17 cellular contexts compared by ENCODE assay signal in the genomic region with DNA sequence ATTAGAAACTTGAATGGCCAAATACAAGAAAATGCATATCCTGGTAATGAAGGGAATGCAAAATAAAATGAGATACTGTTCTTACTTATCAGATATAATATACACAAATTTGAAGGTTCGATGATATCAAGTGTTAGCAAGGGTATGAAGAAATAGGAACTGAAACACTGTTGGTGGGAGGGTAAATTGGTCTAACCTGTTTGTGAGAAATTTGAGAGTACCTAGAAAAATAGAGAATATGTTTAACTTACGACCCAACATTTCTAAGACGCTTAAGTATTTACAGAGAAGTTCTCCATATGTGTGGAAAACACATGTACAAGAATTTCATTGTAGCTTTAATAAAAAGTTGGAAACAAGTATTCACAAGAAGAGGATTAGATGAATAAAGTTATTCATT. TPM values are rescaled to one million over a fixed set of nuclear protein-coding genes. Genes with fewer than 3 reads are reported as not detected.
DNase-seq lines count a peak whose midpoint lies in the region; ATAC-seq and TF ChIP-seq lines count a peak whose summit lies in the region.
"Had no signal": no experiment of that assay in that cellular context is flagged by ENCODE, and none has a peak within 500 bp of the region (broad histone marks: within the 10 kb centered on the region; RNA-seq: fewer than 3 reads in every experiment).

No MANE protein-coding gene starts in this region.

- no peaks in the 10 kb centered on the region for H3K9me3 ChIP-seq in OCI-LY7 (ENCODE audit: low read length)
- no peaks in the 10 kb centered on the region for H3K9me3 ChIP-seq in right atrium auricular region

- H3K27ac ChIP-seq in OCI-LY7 (ENCODE audit: low read depth, low read length, poor library complexity, severe bottlenecking), result no peak overlapping the region
- no peak overlapping the region for H3K27ac ChIP-seq in foreskin keratinocyte
- H3K27ac ChIP-seq in right atrium auricular region, result no peak overlapping the region
- H3K27ac ChIP-seq in substantia nigra (ENCODE audit: low read depth, low read length, poor library complexity, severe bottlenecking), result no peak overlapping the region
- H3K27ac ChIP-seq: skin epidermis had no signal

- H3K27ac Mint-ChIP-seq in activated CD8-positive, alpha-beta memory T cell treated with anti-CD3 and anti-CD28 coated beads, Interleukin-2, amount 10 ng/mL, durations not matched to agents 7 days and 5 days, result no peak overlapping the region
- H3K27ac Mint-ChIP-seq: CD8-positive, alpha-beta T cell; stimulated activated effector memory CD8-positive, alpha-beta T cell treated with anti-CD3 and anti-CD28 coated beads, Interleukin-12 subunit alpha, Interleukin-12 subunit beta, amount 100 ng/mL, for 72 hours had no signal

- H3K9me3 Mint-ChIP-seq in activated CD8-positive, alpha-beta memory T cell treated with anti-CD3 and anti-CD28 coated beads, Interleukin-2, amount 10 ng/mL, durations not matched to agents 7 days and 5 days (ENCODE audit: low read depth), result no peaks in the 10 kb centered on the region
- H3K9me3 Mint-ChIP-seq: stimulated activated effector memory CD8-positive, alpha-beta T cell treated with anti-CD3 and anti-CD28 coated beads, Interleukin-12 subunit alpha, Interleukin-12 subunit beta, amount 100 ng/mL, for 72 hours had no signal

- H3K4me1 ChIP-seq in OCI-LY7 (ENCODE audit: insufficient read depth, low read length, poor library complexity, severe bottlenecking) (peaks cover 21% of the 10 kb centered on the region), foreskin keratinocyte (no peaks in the 10 kb centered on the region), right atrium auricular region (no peaks in the 10 kb centered on the region)

- peak; percentile 12 for DNase-seq in GM10248 (ENCODE audit: extremely low spot score)
- peak; percentile 9 for DNase-seq in OCI-LY7 (ENCODE audit: low spot score)
- DNase-seq in foreskin keratinocyte, result no peak
- DNase-seq in right atrium auricular region (ENCODE audit: low spot score), result no peak
- no peak for DNase-seq in substantia nigra (lab: John Stamatoyannopoulos, UW)
- DNase-seq in activated CD8-positive, alpha-beta memory T cell treated with anti-CD3 and anti-CD28 coated beads, Interleukin-2, amount 10 ng/mL, durations not matched to agents 7 days and 5 days, result no peak
- DNase-seq: activated CD4-positive, CD25-positive, alpha-beta regulatory T cell; activated gamma-delta T cell treated with Interleukin-2 at 50 U/mL for 16 hours; CD8-positive, alpha-beta T cell; foreskin fibroblast; NCI-H2171 treated with DMSO at 0.1 percent for 48 hours; posterior cingulate gyrus; SHP77 treated with DMSO at 0.1 percent for 48 hours had no signal

- H3K4me2 ChIP-seq in OCI-LY7 (ENCODE audit: low read length), result peak overlapping the region; percentile 45

- H3K27me3 Mint-ChIP-seq in activated CD8-positive, alpha-beta memory T cell treated with anti-CD3 and anti-CD28 coated beads, Interleukin-2, amount 10 ng/mL, durations not matched to agents 7 days and 5 days, result no peaks in the 10 kb centered on the region

- ATAC-seq in GM21390 (IDR thresholded peaks at IDR 0.05; ENCODE audit: unreplicated experiment), result peak; percentile 58
- ATAC-seq in HG03066 (IDR thresholded peaks at IDR 0.05; ENCODE audit: low read depth, unreplicated experiment), result peak; percentile 49
- no peak for ATAC-seq in foreskin keratinocyte
- no peak for ATAC-seq in activated CD8-positive, alpha-beta memory T cell treated with anti-CD3 and anti-CD28 coated beads, Interleukin-2, amount 10 ng/mL, durations not matched to agents 7 days and 5 days
- ATAC-seq: CD8-positive, alpha-beta T cell; stimulated activated effector memory CD8-positive, alpha-beta T cell treated with anti-CD3 and anti-CD28 coated beads, Interleukin-12 subunit alpha, Interleukin-12 subunit beta, amount 100 ng/mL, for 72 hours had no signal

- no peaks in the 10 kb centered on the region for H3K79me2 ChIP-seq in OCI-LY7 (ENCODE audit: insufficient read depth, low read depth, low read length)

- no peak overlapping the region for H2AFZ ChIP-seq in OCI-LY7 (ENCODE audit: low read length)

- H3K9me2 ChIP-seq in OCI-LY7 (ENCODE audit: insufficient read depth, low read length), result no peaks in the 10 kb centered on the region

- BruUV-seq in OCI-LY7 (replicated peaks; lab: Mats Ljungman, UMichigan), result no TSS peak

- H4K20me1 ChIP-seq in OCI-LY7 (ENCODE audit: insufficient read depth, low read length), result no peaks in the 10 kb centered on the region

- no peak for TF ChIP-seq CTCF in GM10248 (IDR thresholded peaks at IDR 0.05; ENCODE audit: control extremely low read depth, extremely low read depth, low read depth, missing control alignments)
- no peak for TF ChIP-seq CTCF in OCI-LY7 (conservative IDR thresholded peaks at IDR 0.05; ENCODE audit: low read length)
- no peak for TF ChIP-seq CTCF in foreskin keratinocyte (conservative IDR thresholded peaks at IDR 0.05)
- TF ChIP-seq CTCF in right atrium auricular region (IDR thresholded peaks at IDR 0.05), result no peak

- CTCF ChIA-PET in GM10248 (lab: Yijun Ruan, JAX) (no interaction called here), OCI-LY7 (lab: Charles Lee; ENCODE audit: unreplicated experiment) (no interaction called here)
- CTCF ChIA-PET in activated CD8-positive, alpha-beta memory T cell treated with anti-CD3 and anti-CD28 coated beads, Interleukin-2, amount 10 ng/mL, durations not matched to agents 7 days and 5 days (lab: Charles Lee), result no interaction called here

- H3K4me1 Mint-ChIP-seq in activated CD8-positive, alpha-beta memory T cell treated with anti-CD3 and anti-CD28 coated beads, Interleukin-2, amount 10 ng/mL, durations not matched to agents 7 days and 5 days, result no peaks in the 10 kb centered on the region
- H3K4me1 Mint-ChIP-seq: stimulated activated effector memory CD8-positive, alpha-beta T cell treated with anti-CD3 and anti-CD28 coated beads, Interleukin-12 subunit alpha, Interleukin-12 subunit beta, amount 100 ng/mL, for 72 hours had no signal

- intact Hi-C loops in OCI-LY7 (cut with micrococcal nuclease; ENCODE audit: unreplicated experiment), result no loop called here

- POLR2A ChIA-PET in GM10248 (lab: Yijun Ruan, JAX) (no interaction called here), OCI-LY7 (lab: Charles Lee) (interaction anchor here (0.6 to 1.0 kb wide), 3 partner anchors 8 to 352 kb away, joined by 3 to 5 read pairs (median 4); no protein-coding TSS in a partner anchor)

- H3K36me3 ChIP-seq in OCI-LY7 (ENCODE audit: insufficient read depth, low read length), result no peaks in the 10 kb centered on the region; the same call in 1 of the 2 replicates
- peaks cover 5% of the 10 kb centered on the region for H3K36me3 ChIP-seq in right atrium auricular region

- no peak overlapping the region for H3K4me3 ChIP-seq in OCI-LY7 (ENCODE audit: low read depth, low read length, poor library complexity, severe bottlenecking)
- no peak overlapping the region for H3K4me3 ChIP-seq in right atrium auricular region
- H3K4me3 ChIP-seq: skin epidermis had no signal

- H3K4me3 Mint-ChIP-seq in activated CD8-positive, alpha-beta memory T cell treated with anti-CD3 and anti-CD28 coated beads, Interleukin-2, amount 10 ng/mL, durations not matched to agents 7 days and 5 days, result no peak overlapping the region
- H3K4me3 Mint-ChIP-seq: CD8-positive, alpha-beta T cell; stimulated activated effector memory CD8-positive, alpha-beta T cell treated with anti-CD3 and anti-CD28 coated beads, Interleukin-12 subunit alpha, Interleukin-12 subunit beta, amount 100 ng/mL, for 72 hours had no signal

- H3K27me3 ChIP-seq in foreskin keratinocyte (no peaks in the 10 kb centered on the region), right atrium auricular region (no peaks in the 10 kb centered on the region)

- peaks cover 35% of the 10 kb centered on the region for H3K36me3 Mint-ChIP-seq in activated CD8-positive, alpha-beta memory T cell treated with anti-CD3 and anti-CD28 coated beads, Interleukin-2, amount 10 ng/mL, durations not matched to agents 7 days and 5 days

RNA-seq across cellular contexts. Expression of a gene that starts 25.9 kb away (rescaled TPM):
- total RNA-seq in OCI-LY7 (2014; rRNA removed; shearing (Covaris generic)), result 7.3 and 16.0 TPM in 2 replicates
- 15.2 and 18.4 TPM in 2 replicates for total RNA-seq in OCI-LY7 (2022)
- total RNA-seq in foreskin keratinocyte, result 9.4 and 9.6 TPM in 2 replicates
- 4.0 and 5.5 TPM in 2 replicates for polyA plus RNA-seq in foreskin keratinocyte
- total RNA-seq in right atrium auricular region, result 1 to 10 TPM; 6.5 to 9.4 TPM
- total RNA-seq in activated CD8-positive, alpha-beta memory T cell treated with anti-CD3 and anti-CD28 coated beads, Interleukin-2, amount 10 ng/mL, durations not matched to agents 7 days and 5 days, result 10 to 100 TPM; 12.6 to 12.9 TPM

Comparison
In these comparisons a context has a peak if more than half of its experiments do, and no peak if none do; other contexts are left out.
1. DNase-seq: peak in GM10248 (single experiment) and OCI-LY7 (single experiment); none in foreskin keratinocyte (0 of 2), right atrium auricular region (single experiment), substantia nigra (0 of 49) and activated CD8-positive, alpha-beta memory T cell treated with anti-CD3 and anti-CD28 coated beads, Interleukin-2, amount 10 ng/mL, durations not matched to agents 7 days and 5 days (single experiment).
2. ATAC-seq: peak in GM21390 (single experiment) and HG03066 (single experiment); none in foreskin keratinocyte (single experiment) and activated CD8-positive, alpha-beta memory T cell treated with anti-CD3 and anti-CD28 coated beads, Interleukin-2, amount 10 ng/mL, durations not matched to agents 7 days and 5 days (single experiment).